1 cellular context compared by ENCODE assay signal in the genomic region with DNA sequence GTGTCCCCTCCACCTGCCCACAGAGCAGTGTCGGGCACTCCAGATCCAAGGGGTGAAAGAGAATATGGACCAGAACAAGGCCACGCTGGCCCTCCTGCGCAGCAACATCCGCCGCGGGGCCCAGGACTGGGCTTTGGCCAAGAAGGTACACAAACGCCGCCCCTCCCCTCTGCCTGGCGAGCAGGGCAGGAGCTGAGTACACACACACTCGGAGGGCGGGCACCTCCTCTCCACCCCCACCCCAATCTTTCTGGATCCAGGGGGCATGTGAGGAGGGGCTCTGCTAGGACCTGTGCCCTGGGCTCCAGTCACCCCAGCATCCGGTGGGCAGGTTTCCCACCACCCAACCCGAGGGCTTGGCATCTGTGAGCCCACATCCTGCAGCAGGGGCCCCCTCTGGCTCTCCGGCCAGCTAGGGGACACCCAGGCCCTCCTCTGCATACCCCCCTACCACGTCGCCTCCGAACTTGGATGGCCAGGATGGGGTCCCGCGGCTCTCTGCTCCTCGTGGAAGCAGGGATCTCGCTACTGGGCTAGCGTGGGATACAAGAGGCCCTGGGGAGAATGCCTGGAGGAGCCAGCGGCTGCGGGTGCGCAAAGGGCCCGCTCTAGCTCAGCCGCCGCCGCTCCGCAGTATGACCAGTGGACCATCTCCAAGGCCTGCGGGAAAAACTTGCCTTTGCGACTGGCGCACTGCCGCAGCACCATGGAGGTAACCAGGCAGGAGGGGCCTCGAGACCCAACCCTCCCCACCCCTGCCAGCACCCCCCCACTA.
TF ChIP-seq lines count a peak whose summit lies in the region.

No MANE protein-coding gene starts in this region.

TF ChIP-seq in GM23338, 12 proteins besides CTCF, POLR2A, EP300 and RAD21 (continued from another document):
- TF ChIP-seq, protein P1, sequence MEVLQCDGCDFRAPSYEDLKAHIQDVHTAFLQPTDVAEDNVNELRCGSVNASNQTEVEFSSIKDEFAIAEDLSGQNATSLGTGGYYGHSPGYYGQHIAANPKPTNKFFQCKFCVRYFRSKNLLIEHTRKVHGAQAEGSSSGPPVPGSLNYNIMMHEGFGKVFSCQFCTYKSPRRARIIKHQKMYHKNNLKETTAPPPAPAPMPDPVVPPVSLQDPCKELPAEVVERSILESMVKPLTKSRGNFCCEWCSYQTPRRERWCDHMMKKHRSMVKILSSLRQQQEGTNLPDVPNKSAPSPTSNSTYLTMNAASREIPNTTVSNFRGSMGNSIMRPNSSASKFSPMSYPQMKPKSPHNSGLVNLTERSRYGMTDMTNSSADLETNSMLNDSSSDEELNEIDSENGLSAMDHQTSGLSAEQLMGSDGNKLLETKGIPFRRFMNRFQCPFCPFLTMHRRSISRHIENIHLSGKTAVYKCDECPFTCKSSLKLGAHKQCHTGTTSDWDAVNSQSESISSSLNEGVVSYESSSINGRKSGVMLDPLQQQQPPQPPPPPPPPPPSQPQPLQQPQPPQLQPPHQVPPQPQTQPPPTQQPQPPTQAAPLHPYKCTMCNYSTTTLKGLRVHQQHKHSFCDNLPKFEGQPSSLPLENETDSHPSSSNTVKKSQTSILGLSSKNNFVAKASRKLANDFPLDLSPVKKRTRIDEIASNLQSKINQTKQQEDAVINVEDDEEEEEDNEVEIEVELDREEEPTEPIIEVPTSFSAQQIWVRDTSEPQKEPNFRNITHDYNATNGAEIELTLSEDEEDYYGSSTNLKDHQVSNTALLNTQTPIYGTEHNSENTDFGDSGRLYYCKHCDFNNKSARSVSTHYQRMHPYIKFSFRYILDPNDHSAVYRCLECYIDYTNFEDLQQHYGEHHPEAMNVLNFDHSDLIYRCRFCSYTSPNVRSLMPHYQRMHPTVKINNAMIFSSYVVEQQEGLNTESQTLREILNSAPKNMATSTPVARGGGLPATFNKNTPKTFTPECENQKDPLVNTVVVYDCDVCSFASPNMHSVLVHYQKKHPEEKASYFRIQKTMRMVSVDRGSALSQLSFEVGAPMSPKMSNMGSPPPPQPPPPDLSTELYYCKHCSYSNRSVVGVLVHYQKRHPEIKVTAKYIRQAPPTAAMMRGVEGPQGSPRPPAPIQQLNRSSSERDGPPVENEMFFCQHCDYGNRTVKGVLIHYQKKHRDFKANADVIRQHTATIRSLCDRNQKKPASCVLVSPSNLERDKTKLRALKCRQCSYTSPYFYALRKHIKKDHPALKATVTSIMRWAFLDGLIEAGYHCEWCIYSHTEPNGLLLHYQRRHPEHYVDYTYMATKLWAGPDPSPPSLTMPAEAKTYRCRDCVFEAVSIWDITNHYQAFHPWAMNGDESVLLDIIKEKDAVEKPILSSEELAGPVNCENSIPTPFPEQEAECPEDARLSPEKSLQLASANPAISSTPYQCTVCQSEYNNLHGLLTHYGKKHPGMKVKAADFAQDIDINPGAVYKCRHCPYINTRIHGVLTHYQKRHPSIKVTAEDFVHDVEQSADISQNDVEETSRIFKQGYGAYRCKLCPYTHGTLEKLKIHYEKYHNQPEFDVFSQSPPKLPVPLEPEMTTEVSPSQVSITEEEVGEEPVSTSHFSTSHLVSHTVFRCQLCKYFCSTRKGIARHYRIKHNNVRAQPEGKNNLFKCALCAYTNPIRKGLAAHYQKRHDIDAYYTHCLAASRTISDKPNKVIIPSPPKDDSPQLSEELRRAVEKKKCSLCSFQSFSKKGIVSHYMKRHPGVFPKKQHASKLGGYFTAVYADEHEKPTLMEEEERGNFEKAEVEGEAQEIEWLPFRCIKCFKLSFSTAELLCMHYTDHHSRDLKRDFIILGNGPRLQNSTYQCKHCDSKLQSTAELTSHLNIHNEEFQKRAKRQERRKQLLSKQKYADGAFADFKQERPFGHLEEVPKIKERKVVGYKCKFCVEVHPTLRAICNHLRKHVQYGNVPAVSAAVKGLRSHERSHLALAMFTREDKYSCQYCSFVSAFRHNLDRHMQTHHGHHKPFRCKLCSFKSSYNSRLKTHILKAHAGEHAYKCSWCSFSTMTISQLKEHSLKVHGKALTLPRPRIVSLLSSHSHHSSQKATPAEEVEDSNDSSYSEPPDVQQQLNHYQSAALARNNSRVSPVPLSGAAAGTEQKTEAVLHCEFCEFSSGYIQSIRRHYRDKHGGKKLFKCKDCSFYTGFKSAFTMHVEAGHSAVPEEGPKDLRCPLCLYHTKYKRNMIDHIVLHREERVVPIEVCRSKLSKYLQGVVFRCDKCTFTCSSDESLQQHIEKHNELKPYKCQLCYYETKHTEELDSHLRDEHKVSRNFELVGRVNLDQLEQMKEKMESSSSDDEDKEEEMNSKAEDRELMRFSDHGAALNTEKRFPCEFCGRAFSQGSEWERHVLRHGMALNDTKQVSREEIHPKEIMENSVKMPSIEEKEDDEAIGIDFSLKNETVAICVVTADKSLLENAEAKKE (CRISPR knock-in tag; IDR thresholded peaks at IDR 0.05): no peak
- TF ChIP-seq JUNB (IDR thresholded peaks at IDR 0.05; ENCODE audit: unreplicated experiment) (no peak), NANOG (IDR thresholded peaks at IDR 0.05; ENCODE audit: borderline replicate concordance) (no peak), EZH2phosphoT487 (IDR thresholded peaks at IDR 0.05; ENCODE audit: unreplicated experiment) (no peak), REST (IDR thresholded peaks at IDR 0.05; ENCODE audit: unreplicated experiment) (no peak), POLR2AphosphoS5 (IDR thresholded peaks at IDR 0.05; ENCODE audit: low read depth) (no peak), ZNF114 (CRISPR knock-in tag; IDR thresholded peaks at IDR 0.05) (no peak), CREB1 (CRISPR knock-in tag; IDR thresholded peaks at IDR 0.05; ENCODE audit: low read depth) (no peak)
- TF ChIP-seq, protein P2, sequence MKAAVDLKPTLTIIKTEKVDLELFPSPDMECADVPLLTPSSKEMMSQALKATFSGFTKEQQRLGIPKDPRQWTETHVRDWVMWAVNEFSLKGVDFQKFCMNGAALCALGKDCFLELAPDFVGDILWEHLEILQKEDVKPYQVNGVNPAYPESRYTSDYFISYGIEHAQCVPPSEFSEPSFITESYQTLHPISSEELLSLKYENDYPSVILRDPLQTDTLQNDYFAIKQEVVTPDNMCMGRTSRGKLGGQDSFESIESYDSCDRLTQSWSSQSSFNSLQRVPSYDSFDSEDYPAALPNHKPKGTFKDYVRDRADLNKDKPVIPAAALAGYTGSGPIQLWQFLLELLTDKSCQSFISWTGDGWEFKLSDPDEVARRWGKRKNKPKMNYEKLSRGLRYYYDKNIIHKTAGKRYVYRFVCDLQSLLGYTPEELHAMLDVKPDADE (IDR thresholded peaks at IDR 0.05): no peak
